ENCODE assay signal across 24 cellular contexts in genomic region chr6:38805682-38806081, GRCh38.
"Had no signal": no experiment of that assay in that cellular context is flagged by ENCODE, and none has a peak within 500 bp of the region (broad histone marks: within the 10 kb centered on the region; RNA-seq: fewer than 3 reads in every experiment).

No MANE protein-coding gene starts in this region.

- H3K9me3 Mint-ChIP-seq: activated CD4-positive, alpha-beta T cell treated with anti-CD3 and anti-CD28 coated beads, Interleukin-2, amount 10 ng/mL, durations not matched to agents 24 days and 14 days; activated naive CD4-positive, alpha-beta T cell treated with anti-CD3 and anti-CD28 coated beads, Interleukin-2, amount 50 U/mL, for 24 hours; activated T-cell treated with anti-CD3 and anti-CD28 coated beads, Interleukin-2, amount 50 U/mL, for 24 hours; activated T-helper 1 cell treated with anti-CD3 and anti-CD28 coated beads, Interleukin-12 subunit alpha, Interleukin-12 subunit beta, Interleukin-2, Interleukin-4 antibody, amounts not matched to agents 30 ng/mL and 10 ng/mL and 1 ng/mL, durations not matched to agents 14 hours and 24 hours and 36 hours; T-helper 1 cell treated with Interleukin-12 subunit alpha and Interleukin-12 subunit beta and Interleukin-4 antibody, amounts not matched to agents 30 μg/mL and 1 μg/mL, for 36 hours; WTC11 had no signal

- H3K4me3 ChIP-seq: SJSA1 had no signal

- DNase-seq: activated CD4-positive, alpha-beta T cell treated with anti-CD3 and anti-CD28 coated beads for 1 hour; activated CD4-positive, alpha-beta T cell treated with anti-CD3 and anti-CD28 coated beads, Interleukin-2, amount 10 ng/mL, durations not matched to agents 24 days and 14 days; activated CD4-positive, alpha-beta T cell treated with anti-CD3 and anti-CD28 coated beads, Interleukin-2, amount 50 U/mL, for 48 hours; activated CD8-positive, alpha-beta memory T cell treated with anti-CD3 and anti-CD28 coated beads, Interleukin-2, amount 10 ng/mL, durations not matched to agents 7 days and 5 days; activated effector memory CD4-positive, alpha-beta T cell treated with Interleukin-2 at 50 U/mL for 16 hours; activated naive CD4-positive, alpha-beta T cell; activated T-cell treated with anti-CD3 and anti-CD28 coated beads, Interleukin-2, amount 50 U/mL, for 24 hours; aorta; central memory CD4-positive, alpha-beta T cell; Kasumi-1; NCI-H1048; NCI-H1930; NCI-H2171; NCI-H2227 treated with DMSO at 0.1 percent for 48 hours; NCI-H446 treated with DMSO at 0.1 percent for 48 hours; NK-92 treated with Interleukin-12 subunit alpha and Interleukin-12 subunit beta, amount 100 ng/mL, for 24 hours; PC-3 had no signal

- H3K9me3 ChIP-seq: SJSA1 had no signal

- H3K36me3 ChIP-seq: SJSA1 had no signal

- H3K36me3 Mint-ChIP-seq: activated naive CD4-positive, alpha-beta T cell treated with anti-CD3 and anti-CD28 coated beads, Interleukin-2, amount 50 U/mL, for 24 hours; WTC11 had no signal

- H3K4me3 Mint-ChIP-seq: activated CD4-positive, alpha-beta T cell treated with anti-CD3 and anti-CD28 coated beads, Interleukin-2, amount 10 ng/mL, durations not matched to agents 24 days and 14 days; activated CD8-positive, alpha-beta memory T cell treated with anti-CD3 and anti-CD28 coated beads, Interleukin-2, amount 10 ng/mL, durations not matched to agents 7 days and 5 days; activated naive CD4-positive, alpha-beta T cell treated with anti-CD3 and anti-CD28 coated beads, Interleukin-2, amount 50 U/mL, for 24 hours; activated T-cell treated with anti-CD3 and anti-CD28 coated beads, Interleukin-2, amount 50 U/mL, for 24 hours; activated T-helper 1 cell treated with anti-CD3 and anti-CD28 coated beads, Interleukin-12 subunit alpha, Interleukin-12 subunit beta, Interleukin-2, Interleukin-4 antibody, amounts not matched to agents 30 ng/mL and 10 ng/mL and 1 ng/mL, durations not matched to agents 14 hours and 24 hours and 36 hours; T-helper 1 cell treated with Interleukin-12 subunit alpha and Interleukin-12 subunit beta and Interleukin-4 antibody, amounts not matched to agents 30 μg/mL and 1 μg/mL, for 36 hours; WTC11 had no signal

- H3K4me1 ChIP-seq: SJSA1 had no signal

- ATAC-seq: activated CD8-positive, alpha-beta memory T cell treated with anti-CD3 and anti-CD28 coated beads, Interleukin-2, amount 10 ng/mL, durations not matched to agents 7 days and 5 days had no signal

- H3K27ac ChIP-seq: SJSA1 had no signal

- H3K4me1 Mint-ChIP-seq: activated CD4-positive, alpha-beta T cell treated with anti-CD3 and anti-CD28 coated beads, Interleukin-2, amount 10 ng/mL, durations not matched to agents 24 days and 14 days; activated CD8-positive, alpha-beta memory T cell treated with anti-CD3 and anti-CD28 coated beads, Interleukin-2, amount 10 ng/mL, durations not matched to agents 7 days and 5 days; activated naive CD4-positive, alpha-beta T cell treated with anti-CD3 and anti-CD28 coated beads, Interleukin-2, amount 50 U/mL, for 24 hours; WTC11 had no signal

- FAIRE-seq: bronchial epithelial cell, RCC 7860 had no signal

- H3K27ac Mint-ChIP-seq: activated CD4-positive, alpha-beta T cell treated with anti-CD3 and anti-CD28 coated beads, Interleukin-2, amount 10 ng/mL, durations not matched to agents 24 days and 14 days; activated CD8-positive, alpha-beta memory T cell treated with anti-CD3 and anti-CD28 coated beads, Interleukin-2, amount 10 ng/mL, durations not matched to agents 7 days and 5 days; activated naive CD4-positive, alpha-beta T cell treated with anti-CD3 and anti-CD28 coated beads, Interleukin-2, amount 50 U/mL, for 24 hours; activated T-cell treated with anti-CD3 and anti-CD28 coated beads, Interleukin-2, amount 50 U/mL, for 24 hours; activated T-helper 1 cell treated with anti-CD3 and anti-CD28 coated beads, Interleukin-12 subunit alpha, Interleukin-12 subunit beta, Interleukin-2, Interleukin-4 antibody, amounts not matched to agents 30 ng/mL and 10 ng/mL and 1 ng/mL, durations not matched to agents 14 hours and 24 hours and 36 hours; T-helper 1 cell treated with Interleukin-12 subunit alpha and Interleukin-12 subunit beta and Interleukin-4 antibody, amounts not matched to agents 30 μg/mL and 1 μg/mL, for 36 hours; WTC11 had no signal

- H3K27me3 ChIP-seq: SJSA1 had no signal
